In the genomic region with DNA sequence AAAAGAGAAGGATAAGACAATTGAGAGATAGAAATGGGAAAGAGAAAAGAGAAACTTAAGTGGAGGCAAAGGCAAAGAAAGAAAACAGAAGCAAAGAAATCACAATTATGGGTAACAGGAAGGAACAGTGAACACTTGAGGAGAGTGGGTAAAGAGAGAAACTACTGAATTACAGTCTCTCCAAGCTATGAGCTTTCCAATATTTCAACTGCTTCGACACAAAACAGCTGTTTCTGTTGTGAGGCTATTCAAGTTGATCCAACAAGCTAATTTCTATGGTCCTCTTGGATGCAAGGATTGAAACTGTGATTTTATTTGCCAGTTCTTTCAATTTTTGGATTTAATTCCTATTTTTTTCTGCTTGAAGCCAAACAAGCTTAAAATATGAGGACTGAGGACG, we compare ENCODE assay signal across 20 cellular contexts.
"Had no signal": no experiment of that assay in that cellular context is flagged by ENCODE, and none has a peak within 500 bp of the region (broad histone marks: within the 10 kb centered on the region; RNA-seq: fewer than 3 reads in every experiment).

No MANE protein-coding gene starts in this region.

- H3K4me1 ChIP-seq: neural progenitor cell, parathyroid adenoma, suprapubic skin, vagina had no signal

- H3K4me3 Mint-ChIP-seq: mesothelial cell of epicardium; naive thymus-derived CD4-positive, alpha-beta T cell; nephron; neural progenitor cell; stimulated activated naive CD8-positive, alpha-beta T cell treated with anti-CD3 and anti-CD28 coated beads, Interleukin-15, amount 100 ng/mL, for 72 hours had no signal

- H3K36me3 Mint-ChIP-seq: mesothelial cell of epicardium; naive thymus-derived CD4-positive, alpha-beta T cell; neural progenitor cell had no signal

- H2AFZ ChIP-seq: neural progenitor cell had no signal

- H3K4me1 Mint-ChIP-seq: neural progenitor cell; stimulated activated naive CD8-positive, alpha-beta T cell treated with anti-CD3 and anti-CD28 coated beads, Interleukin-15, amount 100 ng/mL, for 72 hours had no signal

- H3K9ac ChIP-seq: neural progenitor cell, parathyroid adenoma had no signal

- H3K9me3 Mint-ChIP-seq: mesothelial cell of epicardium; nephron; neural progenitor cell; stimulated activated naive CD8-positive, alpha-beta T cell treated with anti-CD3 and anti-CD28 coated beads, Interleukin-15, amount 100 ng/mL, for 72 hours had no signal

- H3K36me3 ChIP-seq: neural progenitor cell, suprapubic skin, vagina had no signal

- H3K27me3 Mint-ChIP-seq: naive thymus-derived CD4-positive, alpha-beta T cell; stimulated activated naive CD8-positive, alpha-beta T cell treated with anti-CD3 and anti-CD28 coated beads, Interleukin-15, amount 100 ng/mL, for 72 hours had no signal

- DNase-seq: cortex of kidney; dorsolateral prefrontal cortex; effector CD4-positive, alpha-beta T cell; mesenchymal stem cell; naive thymus-derived CD4-positive, alpha-beta T cell; stimulated activated CD4-positive, alpha-beta T cell treated with anti-CD3 and anti-CD28 coated beads, Interleukin-12 subunit alpha, Interleukin-12 subunit beta, amount 100 ng/mL, for 4 hours; stimulated activated CD4-positive, alpha-beta T cell treated with anti-CD3 and anti-CD28 coated beads, Interleukin-1b, Interleukin-23, amount 100 ng/mL, for 48 hours; stimulated activated CD4-positive, alpha-beta T cell treated with anti-CD3 and anti-CD28 coated beads, Interleukin-4, amount 100 ng/mL, for 1 hour; stimulated activated CD8-positive, alpha-beta memory T cell treated with anti-CD3 and anti-CD28 coated beads, Interleukin-4, amount 100 ng/mL, for 48 hours; stimulated activated naive CD4-positive, alpha-beta T cell; stimulated activated naive CD8-positive, alpha-beta T cell treated with anti-CD3 and anti-CD28 coated beads, Interleukin-15, amount 100 ng/mL, for 72 hours had no signal

- H3K27ac Mint-ChIP-seq: nephron; neural progenitor cell; progenitor cell of endocrine pancreas; stimulated activated naive CD8-positive, alpha-beta T cell treated with anti-CD3 and anti-CD28 coated beads, Interleukin-15, amount 100 ng/mL, for 72 hours had no signal

- H3K27ac ChIP-seq: dorsolateral prefrontal cortex, neural progenitor cell, parathyroid adenoma, suprapubic skin, vagina had no signal

- ATAC-seq: sciatic nerve; stimulated activated naive CD8-positive, alpha-beta T cell treated with anti-CD3 and anti-CD28 coated beads, Interleukin-15, amount 100 ng/mL, for 72 hours had no signal

- H3K27me3 ChIP-seq: neural progenitor cell, suprapubic skin, vagina had no signal

- H3K9me3 ChIP-seq: suprapubic skin, vagina had no signal

- H3K79me2 ChIP-seq: parathyroid adenoma had no signal

- H3K4me2 ChIP-seq: neural progenitor cell, smooth muscle cell had no signal

- H3K4me3 ChIP-seq: dorsolateral prefrontal cortex, neural progenitor cell, smooth muscle cell, suprapubic skin, vagina had no signal
